1 cellular context compared by ENCODE assay signal in the genomic region with DNA sequence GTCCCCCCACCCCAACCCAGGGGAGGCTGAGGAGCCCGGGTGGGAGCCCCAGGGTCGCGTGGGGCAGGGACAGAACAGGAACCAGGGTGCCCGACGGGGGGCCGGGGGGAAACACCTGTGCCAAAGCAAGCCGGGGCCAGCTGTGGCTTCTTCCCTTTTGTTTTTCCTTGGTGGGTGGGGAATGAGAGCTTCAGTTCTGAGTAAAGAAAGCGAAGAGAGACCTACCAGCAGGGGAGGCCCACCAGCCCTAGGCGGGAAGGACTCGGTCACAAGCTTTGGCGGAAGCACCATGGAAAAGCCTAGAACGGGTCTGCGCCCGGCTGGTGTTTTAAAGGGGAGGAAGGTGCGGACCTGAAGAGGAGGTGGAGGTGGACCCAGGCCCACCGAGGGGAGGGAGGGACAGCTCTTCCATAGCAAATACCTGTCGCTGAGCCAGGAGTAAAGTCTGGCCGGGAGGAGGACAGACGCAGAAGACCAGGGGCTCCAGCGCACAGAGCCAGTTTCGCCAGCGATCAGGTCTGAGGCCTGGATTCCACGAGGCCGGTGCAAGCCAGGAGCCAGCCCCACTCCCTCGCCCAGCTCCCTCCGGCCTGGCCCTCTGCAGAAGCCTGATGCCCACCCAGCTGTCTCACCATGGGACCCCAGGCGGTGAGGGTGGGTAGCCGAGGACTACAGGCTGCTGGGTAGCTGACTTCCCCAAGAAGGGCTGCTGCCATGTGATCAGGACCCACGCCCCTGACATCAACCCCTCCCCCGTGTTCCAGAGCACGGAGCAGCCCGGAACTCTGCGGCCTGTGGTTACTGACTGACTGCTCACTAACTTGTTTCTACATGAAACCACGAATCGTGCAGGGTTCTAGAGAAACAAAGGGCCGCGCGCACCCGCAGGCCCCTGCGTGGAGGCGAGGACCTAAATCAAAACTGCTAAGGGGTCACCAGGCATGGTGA.
A peak's percentile ranks its signal among the peaks of the same experiment; 100 is the strongest.
TF ChIP-seq lines count a peak whose summit lies in the region.

No MANE protein-coding gene starts in this region.

TF ChIP-seq in K562, 482 proteins besides CTCF, POLR2A, EP300 and RAD21 (continued from another document and continues in another):
- TF ChIP-seq TEAD4 (IDR thresholded peaks at IDR 0.05; ENCODE audit: low read length): no peak
- TF ChIP-seq TEAD4 (CRISPR knock-in tag; IDR thresholded peaks at IDR 0.05; ENCODE audit: borderline replicate concordance): 0 out of 2 replicates have a peak, but pooled peaks have one; percentile 27
- TF ChIP-seq MAX (CRISPR knock-in tag; IDR thresholded peaks at IDR 0.05): peak; percentile 90
- TF ChIP-seq FOXA1 (IDR thresholded peaks at IDR 0.05; ENCODE audit: borderline replicate concordance): no peak
- TF ChIP-seq PKNOX1 (IDR thresholded peaks at IDR 0.05): peak; percentile 63
- TF ChIP-seq, protein P1, sequence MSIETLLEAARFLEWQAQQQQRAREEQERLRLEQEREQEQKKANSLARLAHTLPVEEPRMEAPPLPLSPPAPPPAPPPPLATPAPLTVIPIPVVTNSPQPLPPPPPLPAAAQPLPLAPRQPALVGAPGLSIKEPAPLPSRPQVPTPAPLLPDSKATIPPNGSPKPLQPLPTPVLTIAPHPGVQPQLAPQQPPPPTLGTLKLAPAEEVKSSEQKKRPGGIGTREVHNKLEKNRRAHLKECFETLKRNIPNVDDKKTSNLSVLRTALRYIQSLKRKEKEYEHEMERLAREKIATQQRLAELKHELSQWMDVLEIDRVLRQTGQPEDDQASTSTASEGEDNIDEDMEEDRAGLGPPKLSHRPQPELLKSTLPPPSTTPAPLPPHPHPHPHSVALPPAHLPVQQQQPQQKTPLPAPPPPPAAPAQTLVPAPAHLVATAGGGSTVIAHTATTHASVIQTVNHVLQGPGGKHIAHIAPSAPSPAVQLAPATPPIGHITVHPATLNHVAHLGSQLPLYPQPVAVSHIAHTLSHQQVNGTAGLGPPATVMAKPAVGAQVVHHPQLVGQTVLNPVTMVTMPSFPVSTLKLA (conservative IDR thresholded peaks at IDR 0.05): peak; percentile 76
- TF ChIP-seq CUX1 (CRISPR knock-in tag; IDR thresholded peaks at IDR 0.05): no peak
- peak; percentile 67; the same call in 1 of the 2 replicates for TF ChIP-seq ZNF224 (CRISPR knock-in tag; IDR thresholded peaks at IDR 0.05)
- TF ChIP-seq EP400 (IDR thresholded peaks at IDR 0.05): peak; percentile 56
- TF ChIP-seq ZFX (CRISPR knock-in tag; IDR thresholded peaks at IDR 0.05): peak; percentile 86
- TF ChIP-seq TAF9B (IDR thresholded peaks at IDR 0.05; ENCODE audit: partially characterized antibody): no peak
- TF ChIP-seq SOX6 (IDR thresholded peaks at IDR 0.05): peak; percentile 16; the same call in 1 of the 2 replicates
- TF ChIP-seq ZNF12 (CRISPR knock-in tag; IDR thresholded peaks at IDR 0.05): peak; percentile 70; the same call in 1 of the 2 replicates
- TF ChIP-seq ZBTB7A (IDR thresholded peaks at IDR 0.05; ENCODE audit: borderline replicate concordance, control insufficient read depth, low read depth, low read length): peak; percentile 38
- peak; percentile 57; the same call in 1 of the 2 replicates for TF ChIP-seq MYC (IDR thresholded peaks at IDR 0.05; ENCODE audit: low read depth, low read length)
- 0 out of 2 replicates have a peak, but pooled peaks have one; percentile 9 for TF ChIP-seq MYC (CRISPR knock-in tag; IDR thresholded peaks at IDR 0.05; ENCODE audit: borderline replicate concordance, low read depth)
- TF ChIP-seq FOXA3 (CRISPR knock-in tag; conservative IDR thresholded peaks at IDR 0.05 in 1 of 2, IDR thresholded peaks at IDR 0.05 in 1 of 2): peak in 1 of 2 experiments; percentile 73; a peak in 1 of 4 replicates
- TF ChIP-seq ATF7 (IDR thresholded peaks at IDR 0.05): 0 out of 2 replicates have a peak, but pooled peaks have one; percentile 10
- TF ChIP-seq ZNF707 (CRISPR knock-in tag; conservative IDR thresholded peaks at IDR 0.05): no peak
- TF ChIP-seq, protein P2, sequence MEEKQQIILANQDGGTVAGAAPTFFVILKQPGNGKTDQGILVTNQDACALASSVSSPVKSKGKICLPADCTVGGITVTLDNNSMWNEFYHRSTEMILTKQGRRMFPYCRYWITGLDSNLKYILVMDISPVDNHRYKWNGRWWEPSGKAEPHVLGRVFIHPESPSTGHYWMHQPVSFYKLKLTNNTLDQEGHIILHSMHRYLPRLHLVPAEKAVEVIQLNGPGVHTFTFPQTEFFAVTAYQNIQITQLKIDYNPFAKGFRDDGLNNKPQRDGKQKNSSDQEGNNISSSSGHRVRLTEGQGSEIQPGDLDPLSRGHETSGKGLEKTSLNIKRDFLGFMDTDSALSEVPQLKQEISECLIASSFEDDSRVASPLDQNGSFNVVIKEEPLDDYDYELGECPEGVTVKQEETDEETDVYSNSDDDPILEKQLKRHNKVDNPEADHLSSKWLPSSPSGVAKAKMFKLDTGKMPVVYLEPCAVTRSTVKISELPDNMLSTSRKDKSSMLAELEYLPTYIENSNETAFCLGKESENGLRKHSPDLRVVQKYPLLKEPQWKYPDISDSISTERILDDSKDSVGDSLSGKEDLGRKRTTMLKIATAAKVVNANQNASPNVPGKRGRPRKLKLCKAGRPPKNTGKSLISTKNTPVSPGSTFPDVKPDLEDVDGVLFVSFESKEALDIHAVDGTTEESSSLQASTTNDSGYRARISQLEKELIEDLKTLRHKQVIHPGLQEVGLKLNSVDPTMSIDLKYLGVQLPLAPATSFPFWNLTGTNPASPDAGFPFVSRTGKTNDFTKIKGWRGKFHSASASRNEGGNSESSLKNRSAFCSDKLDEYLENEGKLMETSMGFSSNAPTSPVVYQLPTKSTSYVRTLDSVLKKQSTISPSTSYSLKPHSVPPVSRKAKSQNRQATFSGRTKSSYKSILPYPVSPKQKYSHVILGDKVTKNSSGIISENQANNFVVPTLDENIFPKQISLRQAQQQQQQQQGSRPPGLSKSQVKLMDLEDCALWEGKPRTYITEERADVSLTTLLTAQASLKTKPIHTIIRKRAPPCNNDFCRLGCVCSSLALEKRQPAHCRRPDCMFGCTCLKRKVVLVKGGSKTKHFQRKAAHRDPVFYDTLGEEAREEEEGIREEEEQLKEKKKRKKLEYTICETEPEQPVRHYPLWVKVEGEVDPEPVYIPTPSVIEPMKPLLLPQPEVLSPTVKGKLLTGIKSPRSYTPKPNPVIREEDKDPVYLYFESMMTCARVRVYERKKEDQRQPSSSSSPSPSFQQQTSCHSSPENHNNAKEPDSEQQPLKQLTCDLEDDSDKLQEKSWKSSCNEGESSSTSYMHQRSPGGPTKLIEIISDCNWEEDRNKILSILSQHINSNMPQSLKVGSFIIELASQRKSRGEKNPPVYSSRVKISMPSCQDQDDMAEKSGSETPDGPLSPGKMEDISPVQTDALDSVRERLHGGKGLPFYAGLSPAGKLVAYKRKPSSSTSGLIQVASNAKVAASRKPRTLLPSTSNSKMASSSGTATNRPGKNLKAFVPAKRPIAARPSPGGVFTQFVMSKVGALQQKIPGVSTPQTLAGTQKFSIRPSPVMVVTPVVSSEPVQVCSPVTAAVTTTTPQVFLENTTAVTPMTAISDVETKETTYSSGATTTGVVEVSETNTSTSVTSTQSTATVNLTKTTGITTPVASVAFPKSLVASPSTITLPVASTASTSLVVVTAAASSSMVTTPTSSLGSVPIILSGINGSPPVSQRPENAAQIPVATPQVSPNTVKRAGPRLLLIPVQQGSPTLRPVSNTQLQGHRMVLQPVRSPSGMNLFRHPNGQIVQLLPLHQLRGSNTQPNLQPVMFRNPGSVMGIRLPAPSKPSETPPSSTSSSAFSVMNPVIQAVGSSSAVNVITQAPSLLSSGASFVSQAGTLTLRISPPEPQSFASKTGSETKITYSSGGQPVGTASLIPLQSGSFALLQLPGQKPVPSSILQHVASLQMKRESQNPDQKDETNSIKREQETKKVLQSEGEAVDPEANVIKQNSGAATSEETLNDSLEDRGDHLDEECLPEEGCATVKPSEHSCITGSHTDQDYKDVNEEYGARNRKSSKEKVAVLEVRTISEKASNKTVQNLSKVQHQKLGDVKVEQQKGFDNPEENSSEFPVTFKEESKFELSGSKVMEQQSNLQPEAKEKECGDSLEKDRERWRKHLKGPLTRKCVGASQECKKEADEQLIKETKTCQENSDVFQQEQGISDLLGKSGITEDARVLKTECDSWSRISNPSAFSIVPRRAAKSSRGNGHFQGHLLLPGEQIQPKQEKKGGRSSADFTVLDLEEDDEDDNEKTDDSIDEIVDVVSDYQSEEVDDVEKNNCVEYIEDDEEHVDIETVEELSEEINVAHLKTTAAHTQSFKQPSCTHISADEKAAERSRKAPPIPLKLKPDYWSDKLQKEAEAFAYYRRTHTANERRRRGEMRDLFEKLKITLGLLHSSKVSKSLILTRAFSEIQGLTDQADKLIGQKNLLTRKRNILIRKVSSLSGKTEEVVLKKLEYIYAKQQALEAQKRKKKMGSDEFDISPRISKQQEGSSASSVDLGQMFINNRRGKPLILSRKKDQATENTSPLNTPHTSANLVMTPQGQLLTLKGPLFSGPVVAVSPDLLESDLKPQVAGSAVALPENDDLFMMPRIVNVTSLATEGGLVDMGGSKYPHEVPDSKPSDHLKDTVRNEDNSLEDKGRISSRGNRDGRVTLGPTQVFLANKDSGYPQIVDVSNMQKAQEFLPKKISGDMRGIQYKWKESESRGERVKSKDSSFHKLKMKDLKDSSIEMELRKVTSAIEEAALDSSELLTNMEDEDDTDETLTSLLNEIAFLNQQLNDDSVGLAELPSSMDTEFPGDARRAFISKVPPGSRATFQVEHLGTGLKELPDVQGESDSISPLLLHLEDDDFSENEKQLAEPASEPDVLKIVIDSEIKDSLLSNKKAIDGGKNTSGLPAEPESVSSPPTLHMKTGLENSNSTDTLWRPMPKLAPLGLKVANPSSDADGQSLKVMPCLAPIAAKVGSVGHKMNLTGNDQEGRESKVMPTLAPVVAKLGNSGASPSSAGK (IDR thresholded peaks at IDR 0.05): peak; percentile 88
- TF ChIP-seq SMAD4 (CRISPR knock-in tag; conservative IDR thresholded peaks at IDR 0.05): 0 out of 2 replicates have a peak, but pooled peaks have one; percentile 27
- peak; percentile 63 for TF ChIP-seq ZNF766 (CRISPR knock-in tag; conservative IDR thresholded peaks at IDR 0.05)
- peak; percentile 58 for TF ChIP-seq RAD51 (IDR thresholded peaks at IDR 0.05; ENCODE audit: borderline replicate concordance, low read depth)
- TF ChIP-seq HNRNPUL1 (IDR thresholded peaks at IDR 0.05; ENCODE audit: low read length): no peak
- peak; percentile 57 for TF ChIP-seq USF2 (CRISPR knock-in tag; IDR thresholded peaks at IDR 0.05)
- TF ChIP-seq HDAC1 (IDR thresholded peaks at IDR 0.05): 0 out of 4 replicates have a peak, but pooled peaks of 1 of the 2 experiments have one; percentile 21
- no peak for TF ChIP-seq HLTF (IDR thresholded peaks at IDR 0.05)
- TF ChIP-seq, protein P3, sequence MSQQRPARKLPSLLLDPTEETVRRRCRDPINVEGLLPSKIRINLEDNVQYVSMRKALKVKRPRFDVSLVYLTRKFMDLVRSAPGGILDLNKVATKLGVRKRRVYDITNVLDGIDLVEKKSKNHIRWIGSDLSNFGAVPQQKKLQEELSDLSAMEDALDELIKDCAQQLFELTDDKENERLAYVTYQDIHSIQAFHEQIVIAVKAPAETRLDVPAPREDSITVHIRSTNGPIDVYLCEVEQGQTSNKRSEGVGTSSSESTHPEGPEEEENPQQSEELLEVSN (IDR thresholded peaks at IDR 0.05; ENCODE audit: borderline replicate concordance in 1 of 2, extremely low read depth in 1 of 2, insufficient read depth in 1 of 2, insufficient read length in 1 of 2, low read depth in 1 of 2, low read length in 1 of 2, poor library complexity in 1 of 2, severe bottlenecking in 1 of 2): peak in 1 of 2 experiments; percentile 68
- TF ChIP-seq TCF3 (CRISPR knock-in tag; IDR thresholded peaks at IDR 0.05): peak; percentile 2; the same call in 1 of the 2 replicates
- no peak for TF ChIP-seq SREBF1 (IDR thresholded peaks at IDR 0.05; ENCODE audit: borderline replicate concordance, low read depth, low read length)
